In genomic region chrX:125627676-125628075, GRCh38 we compare ENCODE assay signal across 32 cellular contexts.
"Had no signal": no experiment of that assay in that cellular context is flagged by ENCODE, and none has a peak within 500 bp of the region (broad histone marks: within the 10 kb centered on the region; RNA-seq: fewer than 3 reads in every experiment).

No MANE protein-coding gene starts in this region.

- H3K4me3 ChIP-seq: adrenal gland, ascending aorta, breast epithelium, coronary artery, dorsolateral prefrontal cortex had no signal

- H3K27me3 ChIP-seq: ascending aorta had no signal

- H3K27me3 Mint-ChIP-seq: activated CD4-positive, alpha-beta memory T cell treated with anti-CD3 and anti-CD28 coated beads for 36 hours; activated CD4-positive, alpha-beta T cell treated with anti-CD3 and anti-CD28 coated beads for 36 hours; activated CD4-positive, alpha-beta T cell treated with anti-CD3 and anti-CD28 coated beads, Interleukin-2, amount 10 ng/mL, durations not matched to agents 24 days and 14 days; activated CD8-positive, alpha-beta memory T cell treated with anti-CD3 and anti-CD28 coated beads, Interleukin-2, amount 10 ng/mL, durations not matched to agents 7 days and 5 days; activated naive CD4-positive, alpha-beta T cell treated with anti-CD3 and anti-CD28 coated beads, Interleukin-2, amount 50 U/mL, for 24 hours; activated naive CD8-positive, alpha-beta T cell treated with anti-CD3 and anti-CD28 coated beads for 36 hours; activated naive CD8-positive, alpha-beta T cell treated with anti-CD3 and anti-CD28 coated beads, Interleukin-2, amount 50 U/mL, for 24 hours; central memory CD8-positive, alpha-beta T cell; dendritic cell treated with granulocyte-macrophage colony-stimulating factor and Interleukin-4, amounts not matched to agents 40 ng/mL and 50 ng/mL, for 4 days had no signal

- H3K9me3 ChIP-seq: adrenal gland, ascending aorta, breast epithelium had no signal

- H3K4me1 Mint-ChIP-seq: activated CD4-positive, alpha-beta T cell treated with anti-CD3 and anti-CD28 coated beads for 36 hours; activated CD4-positive, alpha-beta T cell treated with anti-CD3 and anti-CD28 coated beads, Interleukin-2, amount 10 ng/mL, durations not matched to agents 24 days and 14 days; activated CD8-positive, alpha-beta memory T cell treated with anti-CD3 and anti-CD28 coated beads, Interleukin-2, amount 10 ng/mL, durations not matched to agents 7 days and 5 days; activated naive CD4-positive, alpha-beta T cell treated with anti-CD3 and anti-CD28 coated beads, Interleukin-2, amount 50 U/mL, for 24 hours; activated naive CD8-positive, alpha-beta T cell treated with anti-CD3 and anti-CD28 coated beads for 36 hours; activated naive CD8-positive, alpha-beta T cell treated with anti-CD3 and anti-CD28 coated beads, Interleukin-2, amount 50 U/mL, for 24 hours; brain; central memory CD8-positive, alpha-beta T cell had no signal

- H3K36me3 ChIP-seq: adrenal gland, ascending aorta, breast epithelium had no signal

- DNase-seq: activated CD4-positive, alpha-beta memory T cell treated with anti-CD3 and anti-CD28 coated beads for 36 hours; activated CD4-positive, alpha-beta T cell treated with anti-CD3 and anti-CD28 coated beads for 36 hours; activated CD4-positive, alpha-beta T cell treated with anti-CD3 and anti-CD28 coated beads, Interleukin-2, amount 10 ng/mL, durations not matched to agents 24 days and 14 days; activated CD4-positive, CD25-positive, alpha-beta regulatory T cell; activated CD4-positive, CD25-positive, alpha-beta regulatory T cell treated with anti-CD3 and anti-CD28 coated beads, Interleukin-2, amount 50 U/mL, for 72 hours; activated CD8-positive, alpha-beta memory T cell treated with anti-CD3 and anti-CD28 coated beads, Interleukin-2, amount 10 ng/mL, durations not matched to agents 7 days and 5 days; activated CD8-positive, alpha-beta memory T cell treated with anti-CD3 and anti-CD28 coated beads, Interleukin-2, amount 50 U/mL, for 4 hours; activated CD8-positive, alpha-beta T cell treated with anti-CD3 and anti-CD28 coated beads, Interleukin-2, amount 10 ng/mL, durations not matched to agents 7 days and 5 days; activated effector memory CD4-positive, alpha-beta T cell treated with anti-CD3 and anti-CD28 coated beads, Interleukin-2, amount 50 U/mL, for 16 hours; activated naive CD4-positive, alpha-beta T cell treated with anti-CD3 and anti-CD28 coated beads for 36 hours; activated naive CD8-positive, alpha-beta T cell treated with anti-CD3 and anti-CD28 coated beads for 36 hours; activated naive CD8-positive, alpha-beta T cell treated with anti-CD3 and anti-CD28 coated beads, Interleukin-2, amount 50 U/mL, for 24 hours; activated T-cell treated with anti-CD3 and anti-CD28 coated beads, Interleukin-2, amount 50 U/mL, for 1 hour; activated T-cell treated with anti-CD3 and anti-CD28 coated beads, Interleukin-2, amount 50 U/mL, for 48 hours; adrenal gland; amygdala; dorsolateral prefrontal cortex; effector memory CD4-positive, alpha-beta T cell; foreskin fibroblast; head of caudate nucleus; hippocampal formation had no signal

- H3K4me3 Mint-ChIP-seq: activated CD4-positive, alpha-beta memory T cell treated with anti-CD3 and anti-CD28 coated beads for 36 hours; activated CD4-positive, alpha-beta T cell treated with anti-CD3 and anti-CD28 coated beads for 36 hours; activated CD4-positive, alpha-beta T cell treated with anti-CD3 and anti-CD28 coated beads, Interleukin-2, amount 10 ng/mL, durations not matched to agents 24 days and 14 days; activated CD8-positive, alpha-beta memory T cell treated with anti-CD3 and anti-CD28 coated beads, Interleukin-2, amount 10 ng/mL, durations not matched to agents 7 days and 5 days; activated CD8-positive, alpha-beta T cell treated with anti-CD3 and anti-CD28 coated beads, Interleukin-2, amount 10 ng/mL, durations not matched to agents 7 days and 5 days; activated naive CD4-positive, alpha-beta T cell treated with anti-CD3 and anti-CD28 coated beads for 36 hours; activated naive CD4-positive, alpha-beta T cell treated with anti-CD3 and anti-CD28 coated beads, Interleukin-2, amount 50 U/mL, for 24 hours; activated naive CD8-positive, alpha-beta T cell treated with anti-CD3 and anti-CD28 coated beads for 36 hours; activated naive CD8-positive, alpha-beta T cell treated with anti-CD3 and anti-CD28 coated beads, Interleukin-2, amount 50 U/mL, for 24 hours; activated T-helper 1 cell treated with anti-CD3 and anti-CD28 coated beads, Interleukin-12 subunit alpha, Interleukin-12 subunit beta, Interleukin-2, Interleukin-4 antibody, amounts not matched to agents 30 ng/mL and 10 ng/mL and 1 ng/mL, durations not matched to agents 14 hours and 24 hours and 36 hours; brain; central memory CD8-positive, alpha-beta T cell; dendritic cell treated with granulocyte-macrophage colony-stimulating factor and Interleukin-4, amounts not matched to agents 40 ng/mL and 50 ng/mL, for 4 days; endodermal cell had no signal

- H3K27ac ChIP-seq: adrenal gland, ascending aorta, breast epithelium, coronary artery, dorsolateral prefrontal cortex had no signal

- H3K36me3 Mint-ChIP-seq: activated CD4-positive, alpha-beta memory T cell treated with anti-CD3 and anti-CD28 coated beads for 36 hours; activated CD8-positive, alpha-beta memory T cell treated with anti-CD3 and anti-CD28 coated beads, Interleukin-2, amount 10 ng/mL, durations not matched to agents 7 days and 5 days; activated naive CD4-positive, alpha-beta T cell treated with anti-CD3 and anti-CD28 coated beads, Interleukin-2, amount 50 U/mL, for 24 hours; activated naive CD8-positive, alpha-beta T cell treated with anti-CD3 and anti-CD28 coated beads for 36 hours; brain had no signal

- H3K9me3 Mint-ChIP-seq: activated CD4-positive, alpha-beta memory T cell treated with anti-CD3 and anti-CD28 coated beads for 36 hours; activated CD4-positive, alpha-beta T cell treated with anti-CD3 and anti-CD28 coated beads, Interleukin-2, amount 10 ng/mL, durations not matched to agents 24 days and 14 days; activated naive CD4-positive, alpha-beta T cell treated with anti-CD3 and anti-CD28 coated beads for 36 hours; activated naive CD4-positive, alpha-beta T cell treated with anti-CD3 and anti-CD28 coated beads, Interleukin-2, amount 50 U/mL, for 24 hours; activated naive CD8-positive, alpha-beta T cell treated with anti-CD3 and anti-CD28 coated beads, Interleukin-2, amount 50 U/mL, for 24 hours; activated T-helper 1 cell treated with anti-CD3 and anti-CD28 coated beads, Interleukin-12 subunit alpha, Interleukin-12 subunit beta, Interleukin-2, Interleukin-4 antibody, amounts not matched to agents 30 ng/mL and 10 ng/mL and 1 ng/mL, durations not matched to agents 14 hours and 24 hours and 36 hours; activated T-helper 2 cell treated with anti-CD3 and anti-CD28 coated beads, Interferon-gamma antibody, Interleukin-2, Interleukin-4, amounts not matched to agents 10 μg/mL and 5 μg/mL and 100 μg/mL, durations not matched to agents 14 hours and 24 hours and 36 hours; brain; central memory CD8-positive, alpha-beta T cell; endodermal cell had no signal

- H3K4me1 ChIP-seq: adrenal gland, ascending aorta, breast epithelium had no signal

- H3K27ac Mint-ChIP-seq: activated CD4-positive, alpha-beta memory T cell treated with anti-CD3 and anti-CD28 coated beads for 36 hours; activated CD4-positive, alpha-beta T cell treated with anti-CD3 and anti-CD28 coated beads for 36 hours; activated CD4-positive, alpha-beta T cell treated with anti-CD3 and anti-CD28 coated beads, Interleukin-2, amount 10 ng/mL, durations not matched to agents 24 days and 14 days; activated CD8-positive, alpha-beta memory T cell treated with anti-CD3 and anti-CD28 coated beads, Interleukin-2, amount 10 ng/mL, durations not matched to agents 7 days and 5 days; activated CD8-positive, alpha-beta T cell treated with anti-CD3 and anti-CD28 coated beads, Interleukin-2, amount 10 ng/mL, durations not matched to agents 7 days and 5 days; activated naive CD4-positive, alpha-beta T cell treated with anti-CD3 and anti-CD28 coated beads for 36 hours; activated naive CD4-positive, alpha-beta T cell treated with anti-CD3 and anti-CD28 coated beads, Interleukin-2, amount 50 U/mL, for 24 hours; activated naive CD8-positive, alpha-beta T cell treated with anti-CD3 and anti-CD28 coated beads for 36 hours; activated naive CD8-positive, alpha-beta T cell treated with anti-CD3 and anti-CD28 coated beads, Interleukin-2, amount 50 U/mL, for 24 hours; activated T-helper 1 cell treated with anti-CD3 and anti-CD28 coated beads, Interleukin-12 subunit alpha, Interleukin-12 subunit beta, Interleukin-2, Interleukin-4 antibody, amounts not matched to agents 30 ng/mL and 10 ng/mL and 1 ng/mL, durations not matched to agents 14 hours and 24 hours and 36 hours; activated T-helper 2 cell treated with anti-CD3 and anti-CD28 coated beads, Interferon-gamma antibody, Interleukin-2, Interleukin-4, amounts not matched to agents 10 μg/mL and 5 μg/mL and 100 μg/mL, durations not matched to agents 14 hours and 24 hours and 36 hours; brain; dendritic cell treated with granulocyte-macrophage colony-stimulating factor and Interleukin-4, amounts not matched to agents 40 ng/mL and 50 ng/mL, for 4 days; endodermal cell had no signal

- ATAC-seq: activated CD4-positive, alpha-beta T cell treated with anti-CD3 and anti-CD28 coated beads for 36 hours; activated CD8-positive, alpha-beta memory T cell treated with anti-CD3 and anti-CD28 coated beads, Interleukin-2, amount 10 ng/mL, durations not matched to agents 7 days and 5 days; activated CD8-positive, alpha-beta T cell treated with anti-CD3 and anti-CD28 coated beads, Interleukin-2, amount 10 ng/mL, durations not matched to agents 7 days and 5 days; activated naive CD8-positive, alpha-beta T cell treated with anti-CD3 and anti-CD28 coated beads, Interleukin-2, amount 50 U/mL, for 24 hours; esophagus mucosa had no signal
